ENCODE assay signal across 8 cellular contexts in the genomic region with DNA sequence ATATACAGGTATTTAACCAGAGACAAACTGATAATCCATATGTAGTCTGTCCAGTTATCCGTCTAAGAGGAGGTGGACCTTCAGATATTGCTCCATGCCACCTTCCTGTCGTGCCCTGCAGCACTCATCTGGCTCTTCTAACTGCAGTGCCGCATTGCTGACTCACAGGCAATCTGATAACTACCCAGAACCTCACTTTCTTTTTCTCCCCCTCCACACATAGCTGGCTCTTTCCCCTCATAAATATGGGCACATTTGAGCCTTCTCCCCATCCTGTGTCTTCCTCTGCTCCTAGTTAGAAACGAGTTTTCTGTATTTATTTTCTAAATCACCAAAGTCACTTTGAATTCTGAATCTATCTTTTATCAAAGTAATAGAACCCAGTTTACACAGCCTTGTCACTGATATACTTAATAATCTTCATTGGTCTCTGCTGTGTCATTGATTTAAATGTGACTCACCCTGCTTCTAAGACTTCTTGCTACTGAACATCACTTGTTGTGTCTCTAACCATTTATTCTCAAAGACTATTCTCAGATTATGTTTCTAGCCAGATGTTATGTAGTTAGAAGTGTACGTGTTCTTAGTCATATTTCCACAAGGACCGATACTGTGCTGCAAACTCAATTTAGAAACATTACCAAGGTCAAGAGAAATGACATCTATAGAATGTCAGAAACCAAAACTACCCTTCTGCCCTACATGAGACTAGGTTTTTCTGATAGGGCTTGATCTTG.
DNase-seq lines count a peak whose midpoint lies in the region; ATAC-seq and TF ChIP-seq lines count a peak whose summit lies in the region.

No MANE protein-coding gene starts in this region.

- H3K4me2 ChIP-seq in OCI-LY3 (ENCODE audit: low read length): peak overlapping the region; percentile 54

- no peaks in the 10 kb centered on the region for H3K79me2 ChIP-seq in OCI-LY3 (ENCODE audit: low read length)

- no peaks in the 10 kb centered on the region for H3K27me3 ChIP-seq in OCI-LY3 (ENCODE audit: low read depth, low read length)

- peak; percentile 83 for ATAC-seq in GM19035 (IDR thresholded peaks at IDR 0.05; ENCODE audit: unreplicated experiment)
- ATAC-seq in HG02870 (IDR thresholded peaks at IDR 0.05; ENCODE audit: unreplicated experiment): peak; percentile 80

- TF ChIP-seq CTCF in OCI-LY3 (IDR thresholded peaks at IDR 0.05; ENCODE audit: low read depth, low read length): no peak

- H3K9me3 ChIP-seq in OCI-LY3 (ENCODE audit: insufficient read depth, low read length): no peaks in the 10 kb centered on the region

- H3K4me3 ChIP-seq in OCI-LY3 (ENCODE audit: low read length): peak overlapping the region; percentile 36

- H4K20me1 ChIP-seq in OCI-LY3 (ENCODE audit: insufficient read depth, low read length): no peaks in the 10 kb centered on the region

- H3K27ac ChIP-seq in OCI-LY3 (ENCODE audit: low read length): peak overlapping the region; percentile 66

- no peaks in the 10 kb centered on the region for H3K36me3 ChIP-seq in OCI-LY3 (replicated peaks; ENCODE audit: low read depth, low read length)

- DNase-seq in AG08395 (ENCODE audit: low spot score): peak; percentile 17
- DNase-seq in activated CD4-positive, alpha-beta T cell treated with anti-CD3 and anti-CD28 coated beads, Interleukin-2, amount 50 U/mL, for 48 hours: no peak
- no peak for DNase-seq in CD1c-positive myeloid dendritic cell (ENCODE audit: extremely low spot score)
- no peak for DNase-seq in stimulated activated CD4-positive, alpha-beta T cell treated with anti-CD3 and anti-CD28 coated beads, Interleukin-12 subunit alpha, Interleukin-12 subunit beta, amount 100 ng/mL, for 4 hours
- no peak for DNase-seq in islet precursor cell

- H2AFZ ChIP-seq in OCI-LY3 (ENCODE audit: low read depth, low read length): peak overlapping the region; percentile 54

- peaks cover 30% of the 10 kb centered on the region for H3K4me1 ChIP-seq in OCI-LY3 (ENCODE audit: low read length)

- H3K9ac ChIP-seq in OCI-LY3 (ENCODE audit: low read length): peak overlapping the region; percentile 21; the same call in 1 of the 2 replicates
